ENCODE assay signal across 8 cellular contexts in the genomic region with DNA sequence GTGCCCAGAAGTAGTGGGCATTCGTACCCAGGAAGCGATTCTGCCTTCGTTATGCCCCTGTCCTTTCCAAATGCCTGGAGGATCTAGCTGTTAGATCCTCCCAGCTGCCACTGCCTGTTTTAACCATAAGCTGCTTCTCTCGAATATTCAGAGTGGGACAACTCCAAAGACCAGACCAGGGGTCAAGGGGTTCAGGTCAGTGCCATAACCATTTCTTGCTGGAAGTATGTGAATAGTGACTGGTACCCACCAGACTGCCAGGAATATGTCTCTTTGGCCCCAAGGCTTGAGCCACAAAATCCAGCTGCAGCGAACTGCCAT. TPM values are rescaled to one million over a fixed set of nuclear protein-coding genes. Genes with fewer than 3 reads are reported as not detected.
DNase-seq lines count a peak whose midpoint lies in the region; ATAC-seq and TF ChIP-seq lines count a peak whose summit lies in the region.

No MANE protein-coding gene starts in this region.

- H3K27ac ChIP-seq in DOHH2 (ENCODE audit: low read depth, low read length) = no peak overlapping the region
- peak overlapping the region; percentile 56 for H3K27ac ChIP-seq in RWPE2 (ENCODE audit: poor library complexity, severe bottlenecking)
- peak overlapping the region; percentile 88 to 95 (median 93) for H3K27ac ChIP-seq in esophagus muscularis mucosa (replicated peaks in 1 of 4)
- H3K27ac ChIP-seq in parathyroid adenoma = peak overlapping the region; percentile 76

- no peak for ATAC-seq in RWPE2 (ENCODE audit: low read depth)

- 0 out of 2 replicates have a peak, but pooled peaks cover 4% of the 10 kb centered on the region for H4K20me1 ChIP-seq in DOHH2 (ENCODE audit: control insufficient read depth, insufficient read depth, low read depth, low read length)

- no peak for TF ChIP-seq EP300 in esophagus muscularis mucosa (IDR thresholded peaks at IDR 0.05)

- no peaks in the 10 kb centered on the region for H3K9me2 ChIP-seq in DOHH2 (replicated peaks; ENCODE audit: control insufficient read depth, low read length)

- H3K4me1 ChIP-seq in DOHH2 (ENCODE audit: control insufficient read depth, low read length) = peaks cover 23% of the 10 kb centered on the region
- peaks cover 21% of the 10 kb centered on the region for H3K4me1 ChIP-seq in RWPE2 (ENCODE audit: insufficient read depth, poor library complexity, severe bottlenecking)
- peaks cover 39 to 48% (median 40%) of the 10 kb centered on the region in 4 donors for H3K4me1 ChIP-seq in esophagus muscularis mucosa
- peaks cover 3% of the 10 kb centered on the region for H3K4me1 ChIP-seq in parathyroid adenoma

- H3K36me3 ChIP-seq in DOHH2 (ENCODE audit: control insufficient read depth, low read length) (peaks cover 53% of the 10 kb centered on the region), RWPE2 (ENCODE audit: low read depth) (peaks cover 23% of the 10 kb centered on the region), esophagus muscularis mucosa (peaks cover 30 to 66% (median 59%) of the 10 kb centered on the region in 4 donors), parathyroid adenoma (ENCODE audit: control insufficient read depth, insufficient read depth, low read length) (no peaks in the 10 kb centered on the region)

- H3K9me3 ChIP-seq in DOHH2 (ENCODE audit: control insufficient read depth, insufficient read depth, low read length) (no peaks in the 10 kb centered on the region), RWPE2 (ENCODE audit: severe bottlenecking) (no peaks in the 10 kb centered on the region), esophagus muscularis mucosa (no peaks in the 10 kb centered on the region), parathyroid adenoma (ENCODE audit: control insufficient read depth, low read length) (no peaks in the 10 kb centered on the region)

- DNase-seq in RWPE2 (ENCODE audit: low spot score) (no peak), esophagus muscularis mucosa (ENCODE audit: extremely low spot score) (no peak), amniotic stem cell (lab: John Stamatoyannopoulos, UW) (no peak), C1 segment of cervical spinal cord (lab: John Stamatoyannopoulos, UW) (no peak), DMS53 treated with DMSO at 0.1 percent for 48 hours (lab: John Stamatoyannopoulos, UW; ENCODE audit: unreplicated experiment) (no peak)
- DNase-seq in activated CD8-positive, alpha-beta memory T cell treated with anti-CD3 and anti-CD28 coated beads, Interleukin-2, amount 50 U/mL, for 48 hours = no peak

- peak overlapping the region; percentile 91 for H3K4me2 ChIP-seq in DOHH2 (ENCODE audit: low read length)
- H3K4me2 ChIP-seq in parathyroid adenoma (ENCODE audit: low read length) = peak overlapping the region; percentile 90

- H3K27me3 ChIP-seq in DOHH2 (ENCODE audit: control insufficient read depth, low read length) (no peaks in the 10 kb centered on the region), RWPE2 (ENCODE audit: insufficient read depth, poor library complexity, severe bottlenecking) (no peaks in the 10 kb centered on the region), esophagus muscularis mucosa (no peaks in the 10 kb centered on the region), parathyroid adenoma (ENCODE audit: control insufficient read depth, insufficient read depth, low read length) (no peaks in the 10 kb centered on the region)

- TF ChIP-seq CTCF in DOHH2 (IDR thresholded peaks at IDR 0.05; ENCODE audit: low read depth, low read length, poor library complexity, severe bottlenecking) (no peak), RWPE2 (IDR thresholded peaks at IDR 0.05; ENCODE audit: poor library complexity, severe bottlenecking) (peak; percentile 69), esophagus muscularis mucosa (IDR thresholded peaks at IDR 0.05) (peak in 1 of 3 experiments; percentile 2), parathyroid adenoma (IDR thresholded peaks at IDR 0.05) (no peak)

- 22% methylated on average over 4 of the region's 5 CpGs for WGBS in esophagus muscularis mucosa

- peak overlapping the region; percentile 95 for H3K4me3 ChIP-seq in DOHH2 (ENCODE audit: low read length)
- peak overlapping the region; percentile 95 for H3K4me3 ChIP-seq in RWPE2 (ENCODE audit: severe bottlenecking)
- peak overlapping the region; percentile 89 to 97 (median 95) for H3K4me3 ChIP-seq in esophagus muscularis mucosa
- peak overlapping the region; percentile 90 for H3K4me3 ChIP-seq in parathyroid adenoma (ENCODE audit: low read depth, low read length)

- no peak overlapping the region for H3K9ac ChIP-seq in parathyroid adenoma

- H3K79me2 ChIP-seq in DOHH2 (ENCODE audit: control insufficient read depth, low read length) (peaks cover 39% of the 10 kb centered on the region), parathyroid adenoma (peaks cover 7% of the 10 kb centered on the region)

- H2AFZ ChIP-seq in parathyroid adenoma = peak overlapping the region; percentile 89

- no peak for TF ChIP-seq POLR2A in esophagus muscularis mucosa (IDR thresholded peaks at IDR 0.05; ENCODE audit: low read depth)

- intact Hi-C loops in esophagus muscularis mucosa (cut with DNase I) = loop anchor here (10.0 kb wide), 1 partner anchor 124 kb away; no protein-coding TSS in a partner anchor

- H3F3A ChIP-seq in DOHH2 (ENCODE audit: control insufficient read depth, insufficient read depth) = peaks cover 6% of the 10 kb centered on the region; the same call in 1 of the 2 replicates

RNA-seq across cellular contexts. Expression of a gene that starts 0.9 kb away (rescaled TPM):
- total RNA-seq in esophagus muscularis mucosa = 1 to 10 TPM; 4.0 to 7.4 (median 6.7) TPM

RNA-seq across cellular contexts. Expression of a gene that starts 52.3 kb away (rescaled TPM):
- total RNA-seq in esophagus muscularis mucosa = 10 to 100 TPM; 10.8 to 19.1 (median 14.3) TPM

RNA-seq across cellular contexts. Expression of a gene that starts 52.7 kb away (rescaled TPM):
- total RNA-seq in esophagus muscularis mucosa = 100 to 1,000 TPM in 1 of 4 donors, 10 to 100 TPM in 3; 69.9 to 103 (median 94.3) TPM
